19 cellular contexts compared by ENCODE assay signal in genomic region chr20:7829776-7830175, GRCh38.
"Had no signal": no experiment of that assay in that cellular context is flagged by ENCODE, and none has a peak within 500 bp of the region (broad histone marks: within the 10 kb centered on the region; RNA-seq: fewer than 3 reads in every experiment).

No MANE protein-coding gene starts in this region.

- H3K4me3 ChIP-seq: coronary artery, dorsolateral prefrontal cortex, hepatocyte, neural progenitor cell, pancreas, tibial artery, upper lobe of left lung, uterus had no signal

- DNase-seq: dorsolateral prefrontal cortex; effector CD8-positive, alpha-beta T cell; foreskin keratinocyte; head of caudate nucleus; kidney; nucleus accumbens; pancreas; right cardiac atrium; stimulated activated CD4-positive, alpha-beta T cell treated with anti-CD3 and anti-CD28 coated beads, Interleukin-4, amount 100 ng/mL, for 1 hour; stimulated activated CD8-positive, alpha-beta memory T cell treated with anti-CD3 and anti-CD28 coated beads, Interleukin-4, amount 100 ng/mL, for 48 hours; tibial artery; upper lobe of left lung; uterus had no signal

- H3K4me2 ChIP-seq: hepatocyte, neural progenitor cell had no signal

- H3K4me1 ChIP-seq: foreskin keratinocyte, neural progenitor cell, pancreas, tibial artery, upper lobe of left lung, uterus had no signal

- ATAC-seq: esophagus mucosa; foreskin keratinocyte; natural killer cell treated with Interleukin-12 subunit alpha and Interleukin-12 subunit beta and Interleukin-15 and Interleukin-18, amount 100 ng/mL, for 72 hours; pancreas; right cardiac atrium; stimulated activated effector memory CD8-positive, alpha-beta T cell treated with anti-CD3 and anti-CD28 coated beads, Interleukin-12 subunit alpha, Interleukin-12 subunit beta, amount 100 ng/mL, for 72 hours had no signal

- H3K27me3 ChIP-seq: dorsolateral prefrontal cortex, foreskin keratinocyte, hepatocyte, neural progenitor cell, pancreas, tibial artery, upper lobe of left lung, uterus had no signal

- H2AFZ ChIP-seq: hepatocyte, neural progenitor cell had no signal

- H3K36me3 ChIP-seq: neural progenitor cell, pancreas, tibial artery, upper lobe of left lung, uterus had no signal

- H3K27ac ChIP-seq: coronary artery, dorsolateral prefrontal cortex, foreskin keratinocyte, hepatocyte, neural progenitor cell, pancreas, tibial artery, upper lobe of left lung, uterus had no signal

- H3K9ac ChIP-seq: neural progenitor cell had no signal

- H3K9me3 ChIP-seq: pancreas, upper lobe of left lung, uterus had no signal

- H3K79me2 ChIP-seq: hepatocyte had no signal
